Comparison of ENCODE assay signal across 9 cellular contexts in genomic region chr10:85786401-85786899, GRCh38.
A peak's percentile ranks its signal among the peaks of the same experiment; 100 is the strongest.
DNase-seq lines count a peak whose midpoint lies in the region; ATAC-seq, FAIRE-seq and TF ChIP-seq lines count a peak whose summit lies in the region.
"Had no signal": no experiment of that assay in that cellular context is flagged by ENCODE, and none has a peak within 500 bp of the region (broad histone marks: within the 10 kb centered on the region; RNA-seq: fewer than 3 reads in every experiment).

No MANE protein-coding gene starts in this region.

- TF ChIP-seq CTCF in D721Med (IDR thresholded peaks at IDR 0.05; ENCODE audit: insufficient read depth, missing control alignments), result peak; percentile 34
- peak; percentile 22 for TF ChIP-seq CTCF in RWPE2 (IDR thresholded peaks at IDR 0.05; ENCODE audit: poor library complexity, severe bottlenecking)

- CTCF ChIA-PET in HEK293T (lab: Yijun Ruan, JAX), result no interaction called here

- no peaks in the 10 kb centered on the region for H3K27me3 ChIP-seq in RWPE2 (ENCODE audit: insufficient read depth, poor library complexity, severe bottlenecking)

- no peaks in the 10 kb centered on the region for H3K9me3 ChIP-seq in RWPE2 (ENCODE audit: severe bottlenecking)

- 0 out of 3 replicates have a peak, but pooled peaks have one; percentile 58 for ATAC-seq in RWPE2 (ENCODE audit: low read depth)

- H3K36me3 ChIP-seq in RWPE2 (ENCODE audit: low read depth), result no peaks in the 10 kb centered on the region

- no peaks in the 10 kb centered on the region for H3K4me1 ChIP-seq in RWPE2 (ENCODE audit: insufficient read depth, poor library complexity, severe bottlenecking)

- no peak overlapping the region for H3K27ac ChIP-seq in RWPE2 (ENCODE audit: poor library complexity, severe bottlenecking)

- DNase-seq in D721Med (ENCODE audit: insufficient read length, low spot score) (no peak), HEK293T (ENCODE audit: extremely low spot score) (peak; percentile 59), RWPE2 (ENCODE audit: low spot score) (no peak), iPS-NIHi7 (ENCODE audit: extremely low spot score) (peak; percentile 74), activated gamma-delta T cell (lab: John Stamatoyannopoulos, UW) (no peak), NCI-H774 (lab: John Stamatoyannopoulos, UW) (no peak), cerebellar nuclear complex (lab: John Stamatoyannopoulos, UW) (no peak)
- DNase-seq in effector CD8-positive, alpha-beta T cell (lab: John Stamatoyannopoulos, UW), result no peak
- DNase-seq: DMS79 had no signal

- POLR2A ChIA-PET in HEK293T (lab: Yijun Ruan, JAX), result no interaction called here

- no peak overlapping the region for H3K4me3 ChIP-seq in RWPE2 (ENCODE audit: severe bottlenecking)

- no peak for FAIRE-seq in D721Med (lab: Jason Lieb, UNC)

TF ChIP-seq in HEK293T, 16 proteins besides CTCF, POLR2A, EP300 and RAD21:
- TF ChIP-seq ELF4 (IDR thresholded peaks at IDR 0.05) (no peak), NFRKB (IDR thresholded peaks at IDR 0.05) (no peak), BHLHE40 (IDR thresholded peaks at IDR 0.05; ENCODE audit: borderline replicate concordance) (no peak), SP1 (IDR thresholded peaks at IDR 0.05) (no peak), FOXK2 (IDR thresholded peaks at IDR 0.05) (no peak), ZNF384 (IDR thresholded peaks at IDR 0.05) (no peak), L3MBTL2 (conservative IDR thresholded peaks at IDR 0.05) (no peak), HDGF (IDR thresholded peaks at IDR 0.05; ENCODE audit: borderline replicate concordance) (no peak), CTBP1 (IDR thresholded peaks at IDR 0.05; ENCODE audit: borderline replicate concordance) (no peak), LEF1 (IDR thresholded peaks at IDR 0.05; ENCODE audit: borderline replicate concordance) (no peak), FOXA1 (IDR thresholded peaks at IDR 0.05) (no peak), FOXM1 (IDR thresholded peaks at IDR 0.05; ENCODE audit: borderline replicate concordance) (no peak), PKNOX1 (IDR thresholded peaks at IDR 0.05) (no peak), ARNT (IDR thresholded peaks at IDR 0.05) (no peak), TARDBP (IDR thresholded peaks at IDR 0.05) (no peak), SUZ12 (IDR thresholded peaks at IDR 0.05) (no peak)
TF ChIP-seq in HEK293T: peak in this region for 0.

Comparison
In these comparisons a context has a peak if more than half of its experiments do, and no peak if none do; other contexts are left out.
1. DNase-seq: peak in HEK293T (single experiment) and iPS-NIHi7 (single experiment); none in D721Med (single experiment), RWPE2 (single experiment), activated gamma-delta T cell (single experiment), NCI-H774 (single experiment), effector CD8-positive, alpha-beta T cell (single experiment) and cerebellar nuclear complex (0 of 2).